In the genomic region with DNA sequence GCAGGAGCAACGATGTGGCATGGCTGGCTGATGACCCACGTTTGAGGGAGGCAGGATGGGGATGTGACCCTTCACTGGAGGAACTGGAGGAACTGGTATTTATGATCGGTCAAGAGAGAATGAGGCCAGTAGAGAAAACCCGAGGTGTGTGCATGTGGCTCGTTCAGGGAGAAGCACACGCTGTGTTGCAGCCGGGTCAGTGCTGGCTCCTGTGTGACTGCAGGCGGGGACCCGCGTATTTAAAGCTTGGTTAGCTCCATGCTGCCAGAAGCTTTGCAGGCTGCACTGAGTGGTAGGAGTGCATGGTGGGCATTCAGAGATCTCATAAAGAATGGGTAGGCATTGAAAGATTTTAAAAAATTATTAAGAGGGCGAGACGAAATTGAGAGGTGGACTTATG, we compare ENCODE assay signal across 31 cellular contexts. TPM values are rescaled to one million over a fixed set of nuclear protein-coding genes. Genes with fewer than 3 reads are reported as not detected.
DNase-seq lines count a peak whose midpoint lies in the region; ATAC-seq, FAIRE-seq and TF ChIP-seq lines count a peak whose summit lies in the region.
"Had no signal": no experiment of that assay in that cellular context is flagged by ENCODE, and none has a peak within 500 bp of the region (broad histone marks: within the 10 kb centered on the region; RNA-seq: fewer than 3 reads in every experiment).

No MANE protein-coding gene starts in this region.

- H3K4me2 ChIP-seq in GM12878 (ENCODE audit: control insufficient read depth, insufficient read depth), result no peak overlapping the region
- H3K4me2 ChIP-seq: A549; BLaER1 treated with 17β-estradiol and CSF1 and Interleukin-3, amounts not matched to agents 10 nM and 100 nM had no signal

- H3K27ac ChIP-seq in GM12878 (ENCODE audit: control insufficient read depth, insufficient read depth), result no peak overlapping the region
- H3K27ac ChIP-seq: A549; BLaER1 treated with 17β-estradiol and CSF1 and Interleukin-3, amounts not matched to agents 10 nM and 100 nM; GM23248; SJCRH30 had no signal

- H3K4me1 Mint-ChIP-seq in nephron progenitor cell (peaks cover 6% of the 10 kb centered on the region), immature natural killer cell (no peaks in the 10 kb centered on the region)
- no peaks in the 10 kb centered on the region for H3K4me1 Mint-ChIP-seq in stimulated activated effector memory CD8-positive, alpha-beta T cell treated with anti-CD3 and anti-CD28 coated beads, Interleukin-12 subunit alpha, Interleukin-12 subunit beta, amount 100 ng/mL, for 72 hours
- H3K4me1 Mint-ChIP-seq in activated CD4-positive, alpha-beta memory T cell treated with anti-CD3 and anti-CD28 coated beads, Interleukin-2, amount 10 ng/mL, durations not matched to agents 7 days and 5 days, result no peaks in the 10 kb centered on the region

- H3K27me3 Mint-ChIP-seq in nephron progenitor cell (ENCODE audit: low read depth, poor library complexity), result no peaks in the 10 kb centered on the region
- H3K27me3 Mint-ChIP-seq in immature natural killer cell (ENCODE audit: low read depth in 3 of 3), result peaks cover 0 to 2% (median 0%) of the 10 kb centered on the region in 3 donors
- no peaks in the 10 kb centered on the region for H3K27me3 Mint-ChIP-seq in activated CD4-positive, alpha-beta memory T cell treated with anti-CD3 and anti-CD28 coated beads, Interleukin-2, amount 10 ng/mL, durations not matched to agents 7 days and 5 days
- H3K27me3 Mint-ChIP-seq: CD4-positive, alpha-beta T cell had no signal

- H3K27ac Mint-ChIP-seq in nephron progenitor cell (peak overlapping the region; percentile 81), immature natural killer cell (peak overlapping the region in 2 of 6 donors; percentile 26 to 86)
- peak overlapping the region; percentile 41 for H3K27ac Mint-ChIP-seq in stimulated activated effector memory CD8-positive, alpha-beta T cell treated with anti-CD3 and anti-CD28 coated beads, Interleukin-12 subunit alpha, Interleukin-12 subunit beta, amount 100 ng/mL, for 72 hours
- no peak overlapping the region for H3K27ac Mint-ChIP-seq in activated CD4-positive, alpha-beta memory T cell treated with anti-CD3 and anti-CD28 coated beads, Interleukin-2, amount 10 ng/mL, durations not matched to agents 7 days and 5 days
- H3K27ac Mint-ChIP-seq: CD4-positive, alpha-beta T cell had no signal

- FAIRE-seq in GM12878 (lab: Jason Lieb, UNC), result no peak
- FAIRE-seq: A549, GM18507 had no signal

- peak; percentile 57 for DNase-seq in G401 (ENCODE audit: low spot score)
- no peak for DNase-seq in GM12878 (ENCODE audit: low read depth, low spot score)
- DNase-seq in nephron progenitor cell, result no peak
- no peak for DNase-seq in stimulated activated effector memory CD8-positive, alpha-beta T cell treated with anti-CD3 and anti-CD28 coated beads, Interleukin-12 subunit alpha, Interleukin-12 subunit beta, amount 100 ng/mL, for 72 hours (ENCODE audit: low spot score in 2 of 2)
- no peak for DNase-seq in immature natural killer cell
- no peak for DNase-seq in dedifferentiated amniotic fluid mesenchymal stem cell (ENCODE audit: extremely low spot score)
- no peak for DNase-seq in activated CD4-positive, alpha-beta memory T cell treated with anti-CD3 and anti-CD28 coated beads, Interleukin-2, amount 10 ng/mL, durations not matched to agents 7 days and 5 days
- DNase-seq: AML-193; CD4-positive, alpha-beta T cell; COR-L47; DMS 273 treated with DMSO at 0.1 percent for 48 hours; DMS79 treated with DMSO at 0.1 percent for 48 hours; GM23248; HCEC 1CT; KBM-7; MV-4-11; NCI-H1105 treated with DMSO at 0.1 percent for 48 hours; NCI-H146; NCI-H1930; NCI-H2107; NCI-H446; NCI-H524 treated with DMSO at 0.1 percent for 48 hours; NCI-H774; NK-92 treated with Interleukin-12 subunit alpha and Interleukin-12 subunit beta, amount 100 ng/mL, for 24 hours; PC-3; SJCRH30 had no signal

- no peaks in the 10 kb centered on the region for H3K79me2 ChIP-seq in GM12878 (ENCODE audit: control insufficient read depth, insufficient read depth, low read length)

- POLR2A ChIA-PET in GM12878 (lab: Charles Lee), result no interaction called here
- POLR2A ChIA-PET in activated CD4-positive, alpha-beta memory T cell treated with anti-CD3 and anti-CD28 coated beads, Interleukin-2, amount 10 ng/mL, durations not matched to agents 7 days and 5 days (lab: Charles Lee), result no interaction called here

- H3K4me3 Mint-ChIP-seq in nephron progenitor cell (no peak overlapping the region), immature natural killer cell (no peak overlapping the region)
- H3K4me3 Mint-ChIP-seq in stimulated activated effector memory CD8-positive, alpha-beta T cell treated with anti-CD3 and anti-CD28 coated beads, Interleukin-12 subunit alpha, Interleukin-12 subunit beta, amount 100 ng/mL, for 72 hours, result no peak overlapping the region
- no peak overlapping the region for H3K4me3 Mint-ChIP-seq in activated CD4-positive, alpha-beta memory T cell treated with anti-CD3 and anti-CD28 coated beads, Interleukin-2, amount 10 ng/mL, durations not matched to agents 7 days and 5 days
- H3K4me3 Mint-ChIP-seq: CD4-positive, alpha-beta T cell had no signal

- in situ Hi-C loops in G401 (cut with HindIII; ENCODE audit: low sequenced_read_pairs), result no loop called here
- in situ Hi-C loops in GM12878 (cut with MboI), result no loop called here

- H2AFZ ChIP-seq in GM12878 (ENCODE audit: control insufficient read depth, low read depth, low read length), result no peak overlapping the region
- H2AFZ ChIP-seq: GM23248 had no signal

- CTCF ChIA-PET in GM12878 (lab: Yijun Ruan, JAX), result no interaction called here
- CTCF ChIA-PET in activated CD4-positive, alpha-beta memory T cell treated with anti-CD3 and anti-CD28 coated beads, Interleukin-2, amount 10 ng/mL, durations not matched to agents 7 days and 5 days (lab: Charles Lee), result no interaction called here

- RAD21 ChIA-PET in GM12878 (lab: Charles Lee; ENCODE audit: unreplicated experiment), result no interaction called here

- no peak for TF ChIP-seq EP300 in GM12878 (IDR thresholded peaks at IDR 0.05; ENCODE audit: borderline replicate concordance in 1 of 2, control insufficient read depth in 1 of 2, low read depth in 2 of 2, low read length in 2 of 2)

- SMC1A ChIA-PET in GM12878 (lab: Charles Lee; ENCODE audit: uncharacterized antibody, unreplicated experiment), result no interaction called here

- intact Hi-C loops in GM12878 (cut with micrococcal nuclease; ENCODE audit: unreplicated experiment), result no loop called here

- TF ChIP-seq CTCF in GM12878 (IDR thresholded peaks at IDR 0.05 in 2 of 3, conservative IDR thresholded peaks at IDR 0.05 in 1 of 3; ENCODE audit: control insufficient read depth in 2 of 3, extremely low read depth in 1 of 3, insufficient read depth in 1 of 3, low read depth in 3 of 3, low read length in 3 of 3), result no peak
- no peak for TF ChIP-seq CTCF in nephron progenitor cell (IDR thresholded peaks at IDR 0.05)

- TF ChIP-seq POLR2A in GM12878 (IDR thresholded peaks at IDR 0.05; ENCODE audit: low read depth, low read length), result no peak

- no peak overlapping the region for H3K4me3 ChIP-seq in GM12878
- H3K4me3 ChIP-seq: A549; BLaER1 treated with 17β-estradiol and CSF1 and Interleukin-3, amounts not matched to agents 10 nM and 100 nM; GM23248; SJCRH30 had no signal

- H3K4me1 ChIP-seq in GM12878 (ENCODE audit: control insufficient read depth, insufficient read depth, low read length), result no peaks in the 10 kb centered on the region
- H3K4me1 ChIP-seq: A549; BLaER1 treated with 17β-estradiol and CSF1 and Interleukin-3, amounts not matched to agents 10 nM and 100 nM; SJCRH30 had no signal

- H4K20me1 ChIP-seq in GM12878 (ENCODE audit: control insufficient read depth, insufficient read depth), result no peaks in the 10 kb centered on the region

- no peak for TF ChIP-seq RAD21 in GM12878 (IDR thresholded peaks at IDR 0.05; ENCODE audit: insufficient read depth, low read depth, low read length)

- TSS peak; percentile 3 for BruUV-seq in GM12878 (replicated peaks; lab: Mats Ljungman, UMichigan)

- no peaks in the 10 kb centered on the region for H3K9me3 Mint-ChIP-seq in nephron progenitor cell
- no peaks in the 10 kb centered on the region for H3K9me3 Mint-ChIP-seq in stimulated activated effector memory CD8-positive, alpha-beta T cell treated with anti-CD3 and anti-CD28 coated beads, Interleukin-12 subunit alpha, Interleukin-12 subunit beta, amount 100 ng/mL, for 72 hours
- H3K9me3 Mint-ChIP-seq in immature natural killer cell, result no peaks in the 10 kb centered on the region
- no peaks in the 10 kb centered on the region for H3K9me3 Mint-ChIP-seq in activated CD4-positive, alpha-beta memory T cell treated with anti-CD3 and anti-CD28 coated beads, Interleukin-2, amount 10 ng/mL, durations not matched to agents 7 days and 5 days
- H3K9me3 Mint-ChIP-seq: CD4-positive, alpha-beta T cell had no signal

- H3K9ac ChIP-seq in GM12878 (ENCODE audit: control insufficient read depth, insufficient read depth, low read length), result no peak overlapping the region
- H3K9ac ChIP-seq: BLaER1 treated with 17β-estradiol and CSF1 and Interleukin-3, amounts not matched to agents 10 nM and 100 nM; GM23248 had no signal

- H3K9me3 ChIP-seq in GM12878 (replicated peaks; ENCODE audit: control insufficient read depth, insufficient read depth, low read length), result no peaks in the 10 kb centered on the region
- H3K9me3 ChIP-seq: A549; BLaER1 treated with 17β-estradiol and CSF1 and Interleukin-3, amounts not matched to agents 10 nM and 100 nM; SJCRH30 had no signal

- no peaks in the 10 kb centered on the region for H3K27me3 ChIP-seq in GM12878 (replicated peaks in 1 of 2; ENCODE audit: control insufficient read depth in 2 of 2, insufficient read depth in 2 of 2, low read length in 1 of 2)
- H3K27me3 ChIP-seq: BLaER1 treated with 17β-estradiol and CSF1 and Interleukin-3, amounts not matched to agents 10 nM and 100 nM; SJCRH30 had no signal

- 96% methylated on average over 12 of the region's 12 CpGs for WGBS in GM12878 (ENCODE audit: insufficient coverage, insufficient replicate concordance, low lambda C conversion rate, missing lambda C conversion rate)

- H3K36me3 ChIP-seq in GM12878 (ENCODE audit: control insufficient read depth in 2 of 2, insufficient read depth in 2 of 2, low read length in 1 of 2), result peaks cover 46 to 48% of the 10 kb centered on the region in 2 experiments

- no peak for ATAC-seq in GM12878
- ATAC-seq in stimulated activated effector memory CD8-positive, alpha-beta T cell treated with anti-CD3 and anti-CD28 coated beads, Interleukin-12 subunit alpha, Interleukin-12 subunit beta, amount 100 ng/mL, for 72 hours, result no peak
- ATAC-seq: A549, PC-3, Right ventricle myocardium inferior, SK-N-SH treated with all-trans-retinoic acid at 6 μM for 48 hours had no signal

- H3K36me3 Mint-ChIP-seq in nephron progenitor cell (ENCODE audit: low read depth) (peaks cover 75% of the 10 kb centered on the region), immature natural killer cell (peaks cover 15 to 45% (median 23%) of the 10 kb centered on the region in 3 donors)
- peaks cover 100% of the 10 kb centered on the region for H3K36me3 Mint-ChIP-seq in stimulated activated effector memory CD8-positive, alpha-beta T cell treated with anti-CD3 and anti-CD28 coated beads, Interleukin-12 subunit alpha, Interleukin-12 subunit beta, amount 100 ng/mL, for 72 hours
- H3K36me3 Mint-ChIP-seq in activated CD4-positive, alpha-beta memory T cell treated with anti-CD3 and anti-CD28 coated beads, Interleukin-2, amount 10 ng/mL, durations not matched to agents 7 days and 5 days (ENCODE audit: low read depth), result peaks cover 78% of the 10 kb centered on the region

RNA-seq across cellular contexts. Expression of a gene that starts 52.1 kb away (rescaled TPM):
- total RNA-seq in G401 (2014; rRNA removed; shearing (Covaris generic)), result 32.5 and 38.1 TPM in 2 replicates
- total RNA-seq in GM12878 (2013; cell fraction: nucleolus; rRNA removed), result 57.2 and 62.2 TPM in 2 replicates
- total RNA-seq in GM12878 (2014; rRNA removed) (17.7 and 21.6 TPM in 2 replicates), GM12878 (2014; rRNA removed; fragmentation: Illumina TruSeq; extraction: Trizol) (7.2 and 8.1 TPM in 2 replicates), GM12878 (2021) (33.8 and 35.2 TPM in 2 replicates)
- 7.8 TPM for polyA plus RNA-seq in GM12878 (2011; ENCODE audit: low read depth)
- polyA plus RNA-seq in GM12878 (2011; rRNA removed) (7.8 and 14.4 TPM in 2 replicates), GM12878 (2014; fragmentation: Illumina TruSeq; extraction: Trizol) (2.6 and 6.5 TPM in 2 replicates), GM12878 (2014; fragmentation: Nextera tagmentation; extraction: Ambion mirVana) (1 to 10 TPM in 1 of 2 experiments, under 1 TPM in 1; 0.39 to 2.2 TPM), GM12878 (2014; rRNA removed) (18.9 and 24.9 TPM in 2 replicates), GM12878 (2016; fragmentation: Nextera tagmentation; extraction: Ambion mirVana) (10 to 100 TPM; 37.3 to 38.6 TPM), immature natural killer cell (10 to 100 TPM in 2 of 3 donors, 1 to 10 TPM in 1; 6.0 to 28.6 (median 10.2) TPM)
- 16.4 and 22.8 TPM in 2 replicates for polyA plus RNA-seq in GM12878 (2011; cell fraction: cytosol; rRNA removed)
- 61.3 and 74.5 TPM in 2 replicates for polyA plus RNA-seq in GM12878 (2011; cell fraction: nucleus; rRNA removed)
- 28.2 and 30.0 TPM in 2 replicates for polyA plus RNA-seq in GM12878 (2012)
- 7.6 and 15.5 TPM in 2 replicates for polyA minus RNA-seq in GM12878 (2011; rRNA and poly(A)+ RNA removed)
- polyA minus RNA-seq in GM12878 (2011; cell fraction: cytosol; rRNA and poly(A)+ RNA removed), result 11.8 and 13.4 TPM in 2 replicates
- 17.9 and 37.1 TPM in 2 replicates for polyA minus RNA-seq in GM12878 (2011; cell fraction: nucleus; rRNA and poly(A)+ RNA removed)
- total RNA-seq in activated CD4-positive, alpha-beta memory T cell treated with anti-CD3 and anti-CD28 coated beads, Interleukin-2, amount 10 ng/mL, durations not matched to agents 7 days and 5 days, result 10 to 100 TPM; 34.2 to 36.0 TPM
